20 cellular contexts compared by ENCODE assay signal in genomic region chr9:81045658-81046057, GRCh38.
"Had no signal": no experiment of that assay in that cellular context is flagged by ENCODE, and none has a peak within 500 bp of the region (broad histone marks: within the 10 kb centered on the region; RNA-seq: fewer than 3 reads in every experiment).

No MANE protein-coding gene starts in this region.

- ATAC-seq: foreskin keratinocyte; gastroesophageal sphincter; heart left ventricle; left lung; left ventricle myocardium superior; lower lobe of right lung; naive thymus-derived CD4-positive, alpha-beta T cell had no signal

- H3K9me3 ChIP-seq: esophagus muscularis mucosa, gastroesophageal sphincter, heart left ventricle, left lung, lower lobe of right lung had no signal

- H3K27ac ChIP-seq: coronary artery, dorsolateral prefrontal cortex, esophagus muscularis mucosa, foreskin keratinocyte, gastroesophageal sphincter, heart left ventricle, left lung, lower lobe of right lung had no signal

- H3K4me3 ChIP-seq: coronary artery, dorsolateral prefrontal cortex, esophagus muscularis mucosa, gastroesophageal sphincter, heart left ventricle, left lung, lower lobe of right lung had no signal

- H3K36me3 ChIP-seq: esophagus muscularis mucosa, gastroesophageal sphincter, heart left ventricle, left lung, lower lobe of right lung had no signal

- FAIRE-seq: endothelial cell of umbilical vein, frontal cortex, islet of Langerhans, kidney had no signal

- DNase-seq: dermis blood vessel endothelial cell; dorsolateral prefrontal cortex; effector CD4-positive, alpha-beta T cell; effector memory CD4-positive, alpha-beta T cell; foreskin keratinocyte; heart left ventricle; hippocampal formation; kidney; kidney glomerular epithelial cell; left lung; left ventricle myocardium superior; lower lobe of right lung; mesenchymal stem cell; naive thymus-derived CD4-positive, alpha-beta T cell had no signal

- H3K27me3 ChIP-seq: dorsolateral prefrontal cortex, esophagus muscularis mucosa, foreskin keratinocyte, gastroesophageal sphincter, heart left ventricle, left lung had no signal

- H3K4me1 ChIP-seq: esophagus muscularis mucosa, gastroesophageal sphincter, heart left ventricle, left lung, lower lobe of right lung had no signal
